Comparison of ENCODE assay signal across 9 cellular contexts in genomic region chr22:28911279-28911640, GRCh38. TPM values are rescaled to one million over a fixed set of nuclear protein-coding genes. Genes with fewer than 3 reads are reported as not detected.
A peak's percentile ranks its signal among the peaks of the same experiment; 100 is the strongest.
DNase-seq lines count a peak whose midpoint lies in the region; ATAC-seq, FAIRE-seq and TF ChIP-seq lines count a peak whose summit lies in the region.
"Had no signal": no experiment of that assay in that cellular context is flagged by ENCODE, and none has a peak within 500 bp of the region (broad histone marks: within the 10 kb centered on the region; RNA-seq: fewer than 3 reads in every experiment).

No MANE protein-coding gene starts in this region.

- 55% methylated on average over 4 of the region's 4 CpGs for WGBS in prostate gland

- H3K27me3 ChIP-seq in prostate gland (replicated peaks; ENCODE audit: insufficient read depth), result no peaks in the 10 kb centered on the region

- TF ChIP-seq POLR2A in prostate gland (IDR thresholded peaks at IDR 0.05), result no peak

- intact Hi-C loops in Right ventricle myocardium inferior (cut with DNase I), result no loop called here
- intact Hi-C loops in cardiac septum (cut with DNase I), result no loop called here
- intact Hi-C loops in prostate gland (cut with DNase I), result loop anchor here (5.0 kb wide), 1 partner anchor 41 kb away; no protein-coding TSS in a partner anchor

- no peak overlapping the region for H3K4me3 ChIP-seq in prostate gland

- H3K27ac ChIP-seq in prostate gland, result peak overlapping the region; percentile 50 to 55

- TF ChIP-seq CTCF in prostate gland (IDR thresholded peaks at IDR 0.05) (no peak), D721Med (IDR thresholded peaks at IDR 0.05; ENCODE audit: insufficient read depth, missing control alignments) (no peak)

- peaks cover 16% of the 10 kb centered on the region for H3K4me1 ChIP-seq in prostate gland (replicated peaks)

- no peaks in the 10 kb centered on the region for H3K36me3 ChIP-seq in prostate gland

- DNase-seq in Right ventricle myocardium inferior (ENCODE audit: missing footprints) (no peak), cardiac septum (ENCODE audit: low spot score) (no peak), left kidney (ENCODE audit: low read depth, low spot score) (peak; percentile 79), prostate gland (ENCODE audit: low spot score) (no peak), SK-N-DZ (ENCODE audit: low spot score) (no peak), D721Med (ENCODE audit: insufficient read length, low spot score) (no peak)
- no peak for DNase-seq in stimulated activated CD4-positive, alpha-beta T cell treated with anti-CD3 and anti-CD28 coated beads, Interleukin-4, amount 100 ng/mL, for 4 hours
- DNase-seq: ACHN had no signal

- FAIRE-seq in D721Med (lab: Jason Lieb, UNC), result no peak

- no peaks in the 10 kb centered on the region for H3K9me3 ChIP-seq in prostate gland

- ATAC-seq in Right ventricle myocardium inferior, result peak; percentile 58
- ATAC-seq in HG03457 (IDR thresholded peaks at IDR 0.05; ENCODE audit: unreplicated experiment), result no peak

RNA-seq across cellular contexts. Expression of gene ZNRF3, which starts 27.9 kb away (rescaled TPM):
- 5.4 TPM for total RNA-seq in Right ventricle myocardium inferior
- total RNA-seq in cardiac septum, result 4.8 TPM
- total RNA-seq in prostate gland, result 10 to 100 TPM; 38.5 to 46.1 TPM
- polyA plus RNA-seq in SK-N-DZ (2014; cell fraction: cytosol; rRNA removed), result 10.8 and 10.9 TPM in 2 replicates
- 6.6 and 8.7 TPM in 2 replicates for polyA plus RNA-seq in SK-N-DZ (2014; cell fraction: nucleus; rRNA removed)
